In genomic region chr9:4066682-4067081, GRCh38 we compare ENCODE assay signal across 17 cellular contexts.
"Had no signal": no experiment of that assay in that cellular context is flagged by ENCODE, and none has a peak within 500 bp of the region (broad histone marks: within the 10 kb centered on the region; RNA-seq: fewer than 3 reads in every experiment).

No MANE protein-coding gene starts in this region.

- H3K4me3 Mint-ChIP-seq: central memory CD8-positive, alpha-beta T cell; naive B cell; stimulated activated memory B cell treated with anti-CD40 and anti-IgM and Interleukin-4, amounts not matched to agents 10 μg/mL and 1 μg/mL and 100 μg/mL, for 72 hours; stimulated activated naive CD8-positive, alpha-beta T cell treated with anti-CD3 and anti-CD28 coated beads, Interleukin-15, Interleukin-2, amounts not matched to agents 100 ng/mL and 50 ng/mL, for 24 hours had no signal

- H3K36me3 ChIP-seq: left ventricle myocardium inferior, tibial nerve, upper lobe of right lung, vagina had no signal

- H3K4me1 Mint-ChIP-seq: central memory CD8-positive, alpha-beta T cell; naive B cell; stimulated activated memory B cell treated with anti-CD40 and anti-IgM and Interleukin-4, amounts not matched to agents 10 μg/mL and 1 μg/mL and 100 μg/mL, for 72 hours had no signal

- H3K27ac ChIP-seq: epithelial cell of prostate, foreskin keratinocyte, left ventricle myocardium inferior, testis, tibial nerve, upper lobe of right lung, vagina had no signal

- H3K4me3 ChIP-seq: left ventricle myocardium inferior, lung, testis, tibial nerve, upper lobe of right lung, vagina had no signal

- H3K9me3 Mint-ChIP-seq: central memory CD8-positive, alpha-beta T cell; stimulated activated memory B cell treated with anti-CD40 and anti-IgM and Interleukin-4, amounts not matched to agents 10 μg/mL and 1 μg/mL and 100 μg/mL, for 72 hours had no signal

- H3K27ac Mint-ChIP-seq: stimulated activated memory B cell treated with anti-CD40 and anti-IgM and Interleukin-4, amounts not matched to agents 10 μg/mL and 1 μg/mL and 100 μg/mL, for 72 hours; stimulated activated naive CD8-positive, alpha-beta T cell treated with anti-CD3 and anti-CD28 coated beads, Interleukin-15, Interleukin-2, amounts not matched to agents 100 ng/mL and 50 ng/mL, for 24 hours had no signal

- H3K9me3 ChIP-seq: left ventricle myocardium inferior, testis, tibial nerve, upper lobe of right lung, vagina had no signal

- DNase-seq: cortex of kidney; effector memory CD4-positive, alpha-beta T cell; foreskin keratinocyte; hippocampal formation; left ventricle myocardium inferior; naive B cell; stimulated activated CD4-positive, alpha-beta T cell treated with anti-CD3 and anti-CD28 coated beads, Interleukin-4, amount 100 ng/mL, for 1 hour; testis; upper lobe of right lung had no signal

- H3K36me3 Mint-ChIP-seq: naive B cell; stimulated activated memory B cell treated with anti-CD40 and anti-IgM and Interleukin-4, amounts not matched to agents 10 μg/mL and 1 μg/mL and 100 μg/mL, for 72 hours had no signal

- H3K27me3 ChIP-seq: foreskin keratinocyte, testis, tibial nerve, upper lobe of right lung, vagina had no signal

- ATAC-seq: foreskin keratinocyte, right cardiac atrium, upper lobe of right lung had no signal

- H3K4me1 ChIP-seq: foreskin keratinocyte had no signal
